In the genomic region with DNA sequence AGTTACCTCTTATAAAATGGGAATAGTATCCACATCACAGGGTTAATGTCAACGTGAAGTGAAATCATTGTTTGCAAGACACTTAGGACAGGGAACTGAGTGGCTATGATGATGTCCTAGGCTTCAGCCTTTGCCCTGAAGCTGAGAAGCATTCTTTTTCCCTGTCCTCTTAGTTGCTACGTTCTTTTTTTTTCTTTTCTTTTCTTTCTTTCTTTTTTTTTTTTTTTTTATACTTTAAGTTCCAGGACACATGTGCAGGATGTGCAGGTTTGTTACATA, we compare ENCODE assay signal across 22 cellular contexts. TPM values are rescaled to one million over a fixed set of nuclear protein-coding genes. Genes with fewer than 3 reads are reported as not detected.
"Had no signal": no experiment of that assay in that cellular context is flagged by ENCODE, and none has a peak within 500 bp of the region (broad histone marks: within the 10 kb centered on the region; RNA-seq: fewer than 3 reads in every experiment).

No MANE protein-coding gene starts in this region.

- H3K27me3 Mint-ChIP-seq: dendritic cell treated with granulocyte-macrophage colony-stimulating factor and Interleukin-4, amounts not matched to agents 40 ng/mL and 50 ng/mL, for 4 days had no signal

- H3K9me3 ChIP-seq: thoracic aorta, uterus had no signal

- H3K27ac Mint-ChIP-seq: effector memory CD8-positive, alpha-beta T cell; natural killer cell had no signal

- ATAC-seq: effector memory CD8-positive, alpha-beta T cell; heart left ventricle; natural killer cell; sciatic nerve had no signal

- DNase-seq: effector memory CD8-positive, alpha-beta T cell; erythroblast; heart left ventricle; hypothalamus; natural killer cell; posterior cingulate gyrus; stimulated activated CD4-positive, alpha-beta T cell treated with anti-CD3 and anti-CD28 coated beads, Interleukin-2, amount 100 ng/mL, for 24 hours; stimulated activated CD4-positive, alpha-beta T cell treated with anti-CD3 and anti-CD28 coated beads, Interleukin-4, amount 100 ng/mL, for 4 hours; stimulated activated naive CD4-positive, alpha-beta T cell; stomach; substantia nigra; uterus had no signal

- H3K4me1 Mint-ChIP-seq: natural killer cell had no signal

- H3K36me3 ChIP-seq: heart left ventricle, thoracic aorta, uterus had no signal

- H3K4me3 ChIP-seq: heart left ventricle, stomach, thoracic aorta, uterus had no signal

- H3K27me3 ChIP-seq: heart left ventricle, stomach, uterus had no signal

- H3K27ac ChIP-seq: heart left ventricle, stomach, thoracic aorta, uterus had no signal

- H3K4me3 Mint-ChIP-seq: dendritic cell treated with granulocyte-macrophage colony-stimulating factor and Interleukin-4, amounts not matched to agents 40 ng/mL and 50 ng/mL, for 4 days; effector memory CD8-positive, alpha-beta T cell; natural killer cell; neural crest cell had no signal

RNA-seq across cellular contexts. Expression of a gene that starts 18.4 kb away (rescaled TPM):
- total RNA-seq: fibroblast of lung, frontal cortex, glomerular endothelial cell, heart left ventricle, mucosa of gallbladder, myocyte, natural killer cell, neural crest cell, sciatic nerve, skeletal muscle tissue had no signal
- polyA plus RNA-seq: stomach had no signal
